ENCODE assay signal across 1 cellular context in genomic region chr7:55157347-55158105, GRCh38.
TF ChIP-seq lines count a peak whose summit lies in the region.

No MANE protein-coding gene starts in this region.

TF ChIP-seq in WTC11, 78 proteins besides CTCF, POLR2A, EP300 and RAD21 (continued from another document):
- TF ChIP-seq, protein P1, sequence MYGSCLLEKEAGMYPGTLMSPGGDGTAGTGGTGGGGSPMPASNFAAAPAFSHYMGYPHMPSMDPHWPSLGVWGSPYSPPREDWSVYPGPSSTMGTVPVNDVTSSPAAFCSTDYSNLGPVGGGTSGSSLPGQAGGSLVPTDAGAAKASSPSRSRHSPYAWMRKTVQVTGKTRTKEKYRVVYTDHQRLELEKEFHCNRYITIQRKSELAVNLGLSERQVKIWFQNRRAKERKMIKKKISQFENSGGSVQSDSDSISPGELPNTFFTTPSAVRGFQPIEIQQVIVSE (CRISPR knock-in tag; IDR thresholded peaks at IDR 0.05; ENCODE audit: borderline replicate concordance), result no peak
- TF ChIP-seq MLX (CRISPR knock-in tag; IDR thresholded peaks at IDR 0.05) (no peak), ZSCAN18 (CRISPR knock-in tag; IDR thresholded peaks at IDR 0.05) (no peak), TEAD1 (CRISPR knock-in tag; IDR thresholded peaks at IDR 0.05) (no peak), HMGA2 (CRISPR knock-in tag; IDR thresholded peaks at IDR 0.05) (no peak), ZNF138 (CRISPR knock-in tag; conservative IDR thresholded peaks at IDR 0.05) (no peak), ARID4B (CRISPR knock-in tag; IDR thresholded peaks at IDR 0.05; ENCODE audit: borderline replicate concordance) (no peak), SMAD3 (CRISPR knock-in tag; IDR thresholded peaks at IDR 0.05; ENCODE audit: borderline replicate concordance) (no peak), FOXP4 (CRISPR knock-in tag; IDR thresholded peaks at IDR 0.05) (no peak)
- TF ChIP-seq, protein P2, sequence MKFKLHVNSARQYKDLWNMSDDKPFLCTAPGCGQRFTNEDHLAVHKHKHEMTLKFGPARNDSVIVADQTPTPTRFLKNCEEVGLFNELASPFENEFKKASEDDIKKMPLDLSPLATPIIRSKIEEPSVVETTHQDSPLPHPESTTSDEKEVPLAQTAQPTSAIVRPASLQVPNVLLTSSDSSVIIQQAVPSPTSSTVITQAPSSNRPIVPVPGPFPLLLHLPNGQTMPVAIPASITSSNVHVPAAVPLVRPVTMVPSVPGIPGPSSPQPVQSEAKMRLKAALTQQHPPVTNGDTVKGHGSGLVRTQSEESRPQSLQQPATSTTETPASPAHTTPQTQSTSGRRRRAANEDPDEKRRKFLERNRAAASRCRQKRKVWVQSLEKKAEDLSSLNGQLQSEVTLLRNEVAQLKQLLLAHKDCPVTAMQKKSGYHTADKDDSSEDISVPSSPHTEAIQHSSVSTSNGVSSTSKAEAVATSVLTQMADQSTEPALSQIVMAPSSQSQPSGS (CRISPR knock-in tag; IDR thresholded peaks at IDR 0.05; ENCODE audit: borderline replicate concordance, low read depth), result no peak
- TF ChIP-seq, protein P3, sequence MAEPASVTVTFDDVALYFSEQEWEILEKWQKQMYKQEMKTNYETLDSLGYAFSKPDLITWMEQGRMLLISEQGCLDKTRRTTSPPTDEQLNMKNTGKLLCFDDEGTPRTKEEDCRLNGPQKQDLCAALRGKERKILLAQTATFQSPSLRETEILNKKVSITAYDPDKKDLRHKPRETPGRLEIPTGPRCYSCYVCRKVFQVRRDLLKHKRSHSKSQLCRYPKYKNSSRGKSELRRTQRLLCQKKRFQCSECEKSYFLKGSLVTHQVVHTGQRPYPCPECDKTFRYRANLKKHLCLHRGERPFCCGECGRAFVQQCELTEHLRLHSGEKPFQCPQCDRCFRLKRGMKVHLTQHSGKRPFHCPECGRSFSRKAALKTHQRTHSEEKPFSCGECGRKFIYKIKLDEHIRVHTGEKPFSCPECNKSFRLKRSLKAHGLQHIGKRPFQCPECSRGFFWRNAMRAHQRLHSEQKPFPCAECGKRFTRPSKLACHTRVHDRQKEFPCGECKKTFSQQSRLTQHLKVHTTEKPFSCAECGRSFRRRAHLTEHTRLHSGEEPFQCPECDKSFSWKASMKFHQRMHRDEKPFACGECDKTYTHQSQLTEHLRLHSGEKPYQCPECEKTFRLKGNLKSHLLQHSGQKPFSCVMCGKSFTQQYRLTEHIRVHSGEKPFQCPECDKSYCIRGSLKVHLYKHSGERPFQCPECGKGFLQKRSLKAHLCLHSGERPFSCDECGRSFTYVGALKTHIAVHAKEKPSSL (CRISPR knock-in tag; conservative IDR thresholded peaks at IDR 0.05), result no peak
